8 cellular contexts compared by ENCODE assay signal in genomic region chr17:50903604-50904521, GRCh38. TPM values are rescaled to one million over a fixed set of nuclear protein-coding genes. Genes with fewer than 3 reads are reported as not detected.
DNase-seq lines count a peak whose midpoint lies in the region; TF ChIP-seq lines count a peak whose summit lies in the region.

No MANE protein-coding gene starts in this region.

- H3K27ac ChIP-seq in tibial artery = peak overlapping the region; percentile 92 to 96

- H3K4me3 ChIP-seq in tibial artery = no peak overlapping the region

- intact Hi-C loops in tibial artery (cut with DNase I; ENCODE audit: low total_unique reads) = loop anchor here (2.0 kb wide), 1 partner anchor 39 kb away; no protein-coding TSS in a partner anchor

- no peaks in the 10 kb centered on the region for H3K36me3 ChIP-seq in tibial artery

- H3K9me3 ChIP-seq in tibial artery = no peaks in the 10 kb centered on the region

- peaks cover 6 to 41% (median 33%) of the 10 kb centered on the region in 4 donors for H3K4me1 ChIP-seq in tibial artery

- H3K27me3 ChIP-seq in tibial artery = no peaks in the 10 kb centered on the region

- TF ChIP-seq CTCF in tibial artery (IDR thresholded peaks at IDR 0.05) = no peak

- peak; percentile 61 for DNase-seq in stimulated activated naive CD4-positive, alpha-beta T cell treated with Interleukin-2 at 50 U/mL for 16 hours (lab: John Stamatoyannopoulos, UW)
- DNase-seq in stimulated activated naive CD4-positive, alpha-beta T cell (lab: John Stamatoyannopoulos, UW) = no peak
- peak; percentile 76 for DNase-seq in activated effector memory CD4-positive, alpha-beta T cell treated with anti-CD3 and anti-CD28 coated beads, Interleukin-2, amount 50 U/mL, for 16 hours
- DNase-seq in iris pigment epithelial cell (ENCODE audit: low read depth) (peak; percentile 77), tibial artery (no peak), kidney glomerular epithelial cell (lab: John Stamatoyannopoulos, UW) (no peak), dermis blood vessel endothelial cell (no peak), SHP77 treated with DMSO at 0.1 percent for 48 hours (lab: John Stamatoyannopoulos, UW) (no peak)

RNA-seq across cellular contexts. Expression of gene TOB1, which starts 37.7 kb away (rescaled TPM):
- 2.9 and 4.4 TPM in 2 replicates for total RNA-seq in dermis blood vessel endothelial cell

Comparison
In these comparisons a context has a peak if more than half of its experiments do, and no peak if none do; other contexts are left out.
1. DNase-seq: peak in stimulated activated naive CD4-positive, alpha-beta T cell treated with Interleukin-2 at 50 U/mL for 16 hours (single experiment), activated effector memory CD4-positive, alpha-beta T cell treated with anti-CD3 and anti-CD28 coated beads, Interleukin-2, amount 50 U/mL, for 16 hours (single experiment) and iris pigment epithelial cell (single experiment); none in stimulated activated naive CD4-positive, alpha-beta T cell (0 of 6), tibial artery (0 of 2), kidney glomerular epithelial cell (single experiment), dermis blood vessel endothelial cell (single experiment) and SHP77 treated with DMSO at 0.1 percent for 48 hours (single experiment).